Comparison of ENCODE assay signal across 8 cellular contexts in the genomic region with DNA sequence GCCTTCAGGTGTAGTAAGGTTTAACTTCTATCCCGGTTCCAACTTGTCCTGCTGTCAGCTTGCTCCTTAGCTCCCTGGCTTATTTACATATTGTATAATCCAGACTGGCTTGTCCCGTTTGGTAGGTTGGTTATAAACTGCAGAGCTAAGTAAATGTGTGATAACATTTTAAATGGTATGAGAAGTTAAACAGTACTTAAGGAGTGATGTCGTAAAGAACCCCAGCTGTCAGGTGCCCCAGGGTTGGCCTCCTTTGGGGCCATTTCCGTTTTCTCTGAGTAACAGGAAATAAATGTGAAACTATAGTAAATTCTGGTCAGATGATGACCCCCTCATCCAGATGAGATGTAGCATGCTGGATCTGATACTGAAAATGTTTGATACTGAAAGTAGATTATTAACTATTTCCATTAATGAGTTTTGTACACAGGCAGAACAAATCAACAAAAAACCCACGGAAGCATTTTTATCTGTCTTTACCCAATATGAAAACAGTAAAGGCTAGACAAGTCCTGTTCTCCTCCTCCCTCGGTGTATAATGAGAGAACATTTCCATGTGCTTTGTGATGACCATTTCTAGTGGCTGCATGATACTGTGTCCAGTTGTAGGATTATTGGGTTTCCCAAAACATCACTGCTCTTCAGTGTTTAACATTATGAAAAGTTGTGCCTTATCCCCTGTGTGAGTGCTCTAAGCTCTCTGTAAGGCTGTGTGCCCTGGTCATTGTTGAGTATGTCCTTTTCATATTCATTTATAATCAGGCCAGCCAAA. TPM values are rescaled to one million over a fixed set of nuclear protein-coding genes. Genes with fewer than 3 reads are reported as not detected.
A peak's percentile ranks its signal among the peaks of the same experiment; 100 is the strongest.
DNase-seq lines count a peak whose midpoint lies in the region; ATAC-seq and TF ChIP-seq lines count a peak whose summit lies in the region.

No MANE protein-coding gene starts in this region.

- no peaks in the 10 kb centered on the region for H3K27me3 ChIP-seq in brain microvascular endothelial cell (replicated peaks)

- in situ Hi-C loops in brain microvascular endothelial cell (cut with HindIII; ENCODE audit: low pct_ligation_motif_present, low sequenced_read_pairs) = no loop called here

- no peaks in the 10 kb centered on the region for H3K36me3 ChIP-seq in brain microvascular endothelial cell (replicated peaks)

- TF ChIP-seq CTCF in brain microvascular endothelial cell (IDR thresholded peaks at IDR 0.05; ENCODE audit: low read depth, low read length, missing control alignments) = no peak

- H3K4me3 ChIP-seq in brain microvascular endothelial cell (ENCODE audit: low read depth, low read length) = no peak overlapping the region

- DNase-seq in stimulated activated CD4-positive, alpha-beta T cell treated with anti-CD3 and anti-CD28 coated beads, Interleukin-12 subunit alpha, Interleukin-12 subunit beta, amount 100 ng/mL, for 48 hours (ENCODE audit: low read depth in 2 of 3, low spot score in 1 of 3) = peak in 2 of 3 donors; percentile 13 to 29
- DNase-seq in stimulated activated CD4-positive, alpha-beta T cell treated with anti-CD3 and anti-CD28 coated beads, Interleukin-4, amount 100 ng/mL, for 4 hours = no peak
- DNase-seq in NOMO-1 (lab: John Stamatoyannopoulos, UW; ENCODE audit: unreplicated experiment in 2 of 2) (peak; percentile 81 to 94), brain microvascular endothelial cell (peak; percentile 65), lung microvascular endothelial cell (ENCODE audit: low read depth in 2 of 2) (peak; percentile 71 to 94), nucleus accumbens (lab: John Stamatoyannopoulos, UW) (no peak), C1 segment of cervical spinal cord (lab: John Stamatoyannopoulos, UW) (no peak)

- H3K27ac ChIP-seq in brain microvascular endothelial cell = peak overlapping the region; percentile 53

- ATAC-seq in HG02840 (IDR thresholded peaks at IDR 0.05; ENCODE audit: low FRiP score, unreplicated experiment) = peak; percentile 78

RNA-seq across cellular contexts. Expression of gene GAB1, which starts 22.4 kb away (rescaled TPM):
- total RNA-seq in lung microvascular endothelial cell = 10.2 and 24.4 TPM in 2 replicates

Comparison
In these comparisons a context has a peak if more than half of its experiments do, and no peak if none do; other contexts are left out.
1. DNase-seq: peak in stimulated activated CD4-positive, alpha-beta T cell treated with anti-CD3 and anti-CD28 coated beads, Interleukin-12 subunit alpha, Interleukin-12 subunit beta, amount 100 ng/mL, for 48 hours (2 of 3), NOMO-1 (2 of 2), brain microvascular endothelial cell (single experiment) and lung microvascular endothelial cell (2 of 2); none in stimulated activated CD4-positive, alpha-beta T cell treated with anti-CD3 and anti-CD28 coated beads, Interleukin-4, amount 100 ng/mL, for 4 hours (0 of 2), nucleus accumbens (0 of 56) and C1 segment of cervical spinal cord (0 of 14).